Comparison of ENCODE assay signal across 8 cellular contexts in genomic region chr3:137946341-137946973, GRCh38.
DNase-seq lines count a peak whose midpoint lies in the region; ATAC-seq and TF ChIP-seq lines count a peak whose summit lies in the region.

No MANE protein-coding gene starts in this region.

- H3K4me1 ChIP-seq in Loucy (ENCODE audit: insufficient read depth, low read length, poor library complexity, severe bottlenecking): no peaks in the 10 kb centered on the region

- H3K9me3 ChIP-seq in Loucy (ENCODE audit: insufficient read depth, low read depth, low read length): no peaks in the 10 kb centered on the region

- no peaks in the 10 kb centered on the region for H3K79me2 ChIP-seq in Loucy (ENCODE audit: insufficient read depth, low read length)

- peaks cover 1% of the 10 kb centered on the region for H3K4me1 Mint-ChIP-seq in glutamatergic neuron (ENCODE audit: low read depth, unreplicated experiment)

- peak overlapping the region; percentile 80 for H2AFZ ChIP-seq in Loucy (ENCODE audit: low read length)

- H3K4me2 ChIP-seq in Loucy (ENCODE audit: low read depth, low read length, poor library complexity, severe bottlenecking): peak overlapping the region; percentile 10

- no peaks in the 10 kb centered on the region for H3F3A ChIP-seq in Loucy (ENCODE audit: low read depth)

- peak; percentile 66 for ATAC-seq in GM18907 (IDR thresholded peaks at IDR 0.05; ENCODE audit: unreplicated experiment)

- no peaks in the 10 kb centered on the region for H3K27me3 ChIP-seq in Loucy (ENCODE audit: insufficient read depth, low read length, poor library complexity, severe bottlenecking)

- H3K9me2 ChIP-seq in Loucy (replicated peaks; ENCODE audit: low read depth, low read length): no peaks in the 10 kb centered on the region

- H3K4me3 Mint-ChIP-seq in glutamatergic neuron (ENCODE audit: unreplicated experiment): no peak overlapping the region

- H3K27me3 Mint-ChIP-seq in glutamatergic neuron (ENCODE audit: unreplicated experiment): peaks cover 4% of the 10 kb centered on the region

- H3K36me3 ChIP-seq in Loucy (ENCODE audit: insufficient read depth, low read length): no peaks in the 10 kb centered on the region

- H3K36me3 Mint-ChIP-seq in glutamatergic neuron (ENCODE audit: unreplicated experiment): peaks cover 7% of the 10 kb centered on the region

- no peak overlapping the region for H3K9ac ChIP-seq in Loucy (ENCODE audit: low read depth, low read length, poor library complexity, severe bottlenecking)

- no peak overlapping the region for H3K27ac Mint-ChIP-seq in glutamatergic neuron (ENCODE audit: unreplicated experiment)

- TF ChIP-seq CTCF in AG09309 (IDR thresholded peaks at IDR 0.05; ENCODE audit: control insufficient read depth, insufficient read depth, low read depth, low read length, missing control alignments) (peak; percentile 71), Loucy (conservative IDR thresholded peaks at IDR 0.05; ENCODE audit: low read length) (peak; percentile 88), glutamatergic neuron (IDR thresholded peaks at IDR 0.05; ENCODE audit: partially characterized antibody, unreplicated experiment) (peak; percentile 91)

- DNase-seq in AG09309 (ENCODE audit: low read depth): peak; percentile 21
- DNase-seq in RPMI7951 (ENCODE audit: low read depth): peak; percentile 66
- DNase-seq in activated gamma-delta T cell treated with anti-CD3 and anti-CD28 coated beads, Interleukin-2, amount 50 U/mL, for 16 hours (ENCODE audit: low read depth): peak; percentile 6
- peak; percentile 60 for DNase-seq in glutamatergic neuron
- peak; percentile 71 for DNase-seq in retina
- DNase-seq in ureter (ENCODE audit: low spot score): no peak

- no peaks in the 10 kb centered on the region for H3K9me3 Mint-ChIP-seq in glutamatergic neuron (ENCODE audit: unreplicated experiment)

- no peaks in the 10 kb centered on the region for H4K20me1 ChIP-seq in Loucy (ENCODE audit: insufficient read depth, low read length, poor library complexity, severe bottlenecking)

- H3K4me3 ChIP-seq in AG09309 (ENCODE audit: control insufficient read depth, low read depth, low read length): no peak overlapping the region
- H3K4me3 ChIP-seq in Loucy (ENCODE audit: low read length, poor library complexity, severe bottlenecking): no peak overlapping the region
